In genomic region chr20:62133051-62133845, GRCh38 we compare ENCODE assay signal across 13 cellular contexts. TPM values are rescaled to one million over a fixed set of nuclear protein-coding genes. Genes with fewer than 3 reads are reported as not detected.
A peak's percentile ranks its signal among the peaks of the same experiment; 100 is the strongest.
DNase-seq lines count a peak whose midpoint lies in the region; ATAC-seq and TF ChIP-seq lines count a peak whose summit lies in the region.
"Had no signal": no experiment of that assay in that cellular context is flagged by ENCODE, and none has a peak within 500 bp of the region (broad histone marks: within the 10 kb centered on the region; RNA-seq: fewer than 3 reads in every experiment).

No MANE protein-coding gene starts in this region.

- CTCF ChIA-PET in activated naive CD4-positive, alpha-beta T cell treated with anti-CD3 and anti-CD28 coated beads, Interleukin-2, amount 10 ng/mL, durations not matched to agents 7 days and 5 days (lab: Charles Lee): interaction anchor here (1.5 kb wide), 1 partner anchor 8 kb away, joined by 5 read pairs; no protein-coding TSS in a partner anchor

- H3K9me3 ChIP-seq in mucosa of descending colon: no peaks in the 10 kb centered on the region
- H3K9me3 ChIP-seq in tibial nerve: no peaks in the 10 kb centered on the region

- TF ChIP-seq POLR2A in tibial nerve (IDR thresholded peaks at IDR 0.05): no peak

- ATAC-seq in mucosa of descending colon: peak; percentile 20
- ATAC-seq in GM19455 (IDR thresholded peaks at IDR 0.05; ENCODE audit: unreplicated experiment): no peak
- no peak for ATAC-seq in GM18873 (IDR thresholded peaks at IDR 0.05; ENCODE audit: low FRiP score, unreplicated experiment)

- H3K36me3 Mint-ChIP-seq in activated naive CD4-positive, alpha-beta T cell treated with anti-CD3 and anti-CD28 coated beads, Interleukin-2, amount 10 ng/mL, durations not matched to agents 7 days and 5 days: peaks cover 74% of the 10 kb centered on the region

- H3K4me3 ChIP-seq in choroid plexus epithelial cell (ENCODE audit: low read depth, low read length) (no peak overlapping the region), mucosa of descending colon (no peak overlapping the region), tibial nerve (no peak overlapping the region)
- H3K4me3 ChIP-seq: GM23248 had no signal

- DNase-seq in activated naive CD4-positive, alpha-beta T cell treated with anti-CD3 and anti-CD28 coated beads, Interleukin-2, amount 10 ng/mL, durations not matched to agents 7 days and 5 days: no peak
- DNase-seq in activated naive CD4-positive, alpha-beta T cell treated with Interleukin-2 at 50 U/mL for 16 hours: no peak
- DNase-seq in choroid plexus epithelial cell (ENCODE audit: low read depth) (peak; percentile 44), mucosa of descending colon (no peak), tibial nerve (ENCODE audit: low spot score in 2 of 2) (no peak)
- DNase-seq in stimulated activated CD4-positive, alpha-beta T cell treated with anti-CD3 and anti-CD28 coated beads, Interleukin-12 subunit alpha, Interleukin-12 subunit beta, amount 100 ng/mL, for 4 hours: no peak
- DNase-seq: activated CD4-positive, CD25-positive, alpha-beta regulatory T cell treated with anti-CD3 and anti-CD28 coated beads, Interleukin-2, amount 50 U/mL, for 72 hours; NCI-H2171 treated with DMSO at 0.1 percent for 48 hours; stimulated activated CD4-positive, alpha-beta T cell treated with anti-CD3 and anti-CD28 coated beads, Interleukin-4, amount 100 ng/mL, for 4 hours had no signal

- H3K4me1 ChIP-seq in mucosa of descending colon (ENCODE audit: low read depth) (no peaks in the 10 kb centered on the region), tibial nerve (peaks cover 0 to 34% (median 8%) of the 10 kb centered on the region in 4 donors)

- no peaks in the 10 kb centered on the region for H3K27me3 ChIP-seq in tibial nerve

- no peak overlapping the region for H3K4me3 Mint-ChIP-seq in activated naive CD4-positive, alpha-beta T cell treated with anti-CD3 and anti-CD28 coated beads, Interleukin-2, amount 10 ng/mL, durations not matched to agents 7 days and 5 days

- WGBS in tibial nerve, 2 donors: 74 to 82% methylated on average over 29 of the region's 29 CpGs

- H3K4me1 Mint-ChIP-seq in activated naive CD4-positive, alpha-beta T cell treated with anti-CD3 and anti-CD28 coated beads, Interleukin-2, amount 10 ng/mL, durations not matched to agents 7 days and 5 days: peaks cover 42% of the 10 kb centered on the region

- H3K27ac Mint-ChIP-seq in activated naive CD4-positive, alpha-beta T cell treated with anti-CD3 and anti-CD28 coated beads, Interleukin-2, amount 10 ng/mL, durations not matched to agents 7 days and 5 days: peak overlapping the region; percentile 87

- H3K27ac ChIP-seq in tibial nerve: peak overlapping the region in 3 of 4 donors; percentile 13 to 77 (median 69)
- H3K27ac ChIP-seq: epithelial cell of prostate, GM23248 had no signal

- no peaks in the 10 kb centered on the region for H3K27me3 Mint-ChIP-seq in activated naive CD4-positive, alpha-beta T cell treated with anti-CD3 and anti-CD28 coated beads, Interleukin-2, amount 10 ng/mL, durations not matched to agents 7 days and 5 days

- TF ChIP-seq EP300 in tibial nerve (IDR thresholded peaks at IDR 0.05): no peak

- TF ChIP-seq CTCF in choroid plexus epithelial cell (conservative IDR thresholded peaks at IDR 0.05; ENCODE audit: low read depth, low read length) (no peak), mucosa of descending colon (IDR thresholded peaks at IDR 0.05) (no peak), tibial nerve (IDR thresholded peaks at IDR 0.05) (no peak)

- peaks cover 8% of the 10 kb centered on the region for H3K36me3 ChIP-seq in mucosa of descending colon (ENCODE audit: low read depth)
- H3K36me3 ChIP-seq in tibial nerve: peaks cover 5 to 96% (median 27%) of the 10 kb centered on the region in 3 donors

- H3K9me3 Mint-ChIP-seq in activated naive CD4-positive, alpha-beta T cell treated with anti-CD3 and anti-CD28 coated beads, Interleukin-2, amount 10 ng/mL, durations not matched to agents 7 days and 5 days: no peaks in the 10 kb centered on the region

- intact Hi-C loops in mucosa of descending colon (cut with DNase I, micrococcal nuclease): no loop called here

RNA-seq across cellular contexts. Expression of gene PSMA7, which starts 9.9 kb away (rescaled TPM):
- total RNA-seq in mucosa of descending colon (100 to 1,000 TPM; 129 to 197 (median 194) TPM), tibial nerve (100 to 1,000 TPM; 213 to 377 (median 341) TPM)

RNA-seq across cellular contexts. Expression of gene SS18L1, which starts 10.3 kb away (rescaled TPM):
- total RNA-seq in mucosa of descending colon: 10 to 100 TPM; 13.2 to 16.0 (median 14.4) TPM
- 10 to 100 TPM; 12.4 to 23.1 (median 13.7) TPM for total RNA-seq in tibial nerve

RNA-seq across cellular contexts. Expression of gene LSM14B, which starts 11.0 kb away (rescaled TPM):
- total RNA-seq in mucosa of descending colon (10 to 100 TPM; 33.5 to 49.1 (median 36.1) TPM), tibial nerve (10 to 100 TPM; 23.8 to 32.6 (median 28.5) TPM)

RNA-seq across cellular contexts. Expression of gene MTG2, which starts 49.6 kb away (rescaled TPM):
- total RNA-seq in mucosa of descending colon (10 to 100 TPM; 28.8 to 34.9 (median 32.6) TPM), tibial nerve (10 to 100 TPM; 24.7 to 46.9 (median 41.6) TPM)
